ENCODE assay signal across 20 cellular contexts in genomic region chr21:39060485-39061099, GRCh38.
"Had no signal": no experiment of that assay in that cellular context is flagged by ENCODE, and none has a peak within 500 bp of the region (broad histone marks: within the 10 kb centered on the region; RNA-seq: fewer than 3 reads in every experiment).

No MANE protein-coding gene starts in this region.

- H3K27ac Mint-ChIP-seq: activated B cell treated with CpG ODN at 0.5 μM for 24 hours; activated naive CD8-positive, alpha-beta T cell treated with anti-CD3 and anti-CD28 coated beads, Interleukin-2, amount 10 ng/mL, durations not matched to agents 7 days and 5 days; naive thymus-derived CD4-positive, alpha-beta T cell; progenitor cell of endocrine pancreas; stimulated activated naive B cell treated with anti-CD40 and anti-IgM and Interleukin-4, amounts not matched to agents 10 μg/mL and 1 μg/mL and 100 μg/mL, for 72 hours had no signal

- H3K4me3 Mint-ChIP-seq: activated B cell treated with CpG ODN at 0.5 μM for 24 hours; activated naive CD8-positive, alpha-beta T cell treated with anti-CD3 and anti-CD28 coated beads, Interleukin-2, amount 10 ng/mL, durations not matched to agents 7 days and 5 days; naive thymus-derived CD4-positive, alpha-beta T cell; stimulated activated naive B cell treated with anti-CD40 and anti-IgM and Interleukin-4, amounts not matched to agents 10 μg/mL and 1 μg/mL and 100 μg/mL, for 72 hours had no signal

- H3K27me3 Mint-ChIP-seq: activated B cell treated with CpG ODN at 0.5 μM for 24 hours; activated naive CD8-positive, alpha-beta T cell treated with anti-CD3 and anti-CD28 coated beads, Interleukin-2, amount 10 ng/mL, durations not matched to agents 7 days and 5 days had no signal

- H3K4me3 ChIP-seq: lower lobe of right lung, testis, uterus had no signal

- H3K4me1 ChIP-seq: testis, uterus had no signal

- H3K27me3 ChIP-seq: testis, uterus had no signal

- H3K9me3 Mint-ChIP-seq: activated B cell treated with CpG ODN at 0.5 μM for 24 hours; activated naive CD8-positive, alpha-beta T cell treated with anti-CD3 and anti-CD28 coated beads, Interleukin-2, amount 10 ng/mL, durations not matched to agents 7 days and 5 days had no signal

- DNase-seq: activated B cell treated with CpG ODN at 0.5 μM for 24 hours; activated CD4-positive, alpha-beta T cell treated with anti-CD3 and anti-CD28 coated beads for 4 hours; activated CD4-positive, alpha-beta T cell treated with anti-CD3 and anti-CD28 coated beads, Interleukin-2, amount 50 U/mL, for 48 hours; activated naive CD4-positive, alpha-beta T cell treated with Interleukin-2 at 50 U/mL for 16 hours; activated naive CD8-positive, alpha-beta T cell treated with anti-CD3 and anti-CD28 coated beads, Interleukin-2, amount 10 ng/mL, durations not matched to agents 7 days and 5 days; activated T-cell treated with anti-CD3 and anti-CD28 coated beads, Interleukin-2, amount 50 U/mL, for 48 hours; cerebellar nuclear complex; cortex of kidney; kidney; lower lobe of right lung; naive thymus-derived CD4-positive, alpha-beta T cell; stimulated activated CD4-positive, alpha-beta T cell treated with anti-CD3 and anti-CD28 coated beads, Interleukin-2, amount 100 ng/mL, for 48 hours; stimulated activated CD8-positive, alpha-beta memory T cell treated with anti-CD3 and anti-CD28 coated beads, Interleukin-4, amount 100 ng/mL, for 48 hours; stimulated activated naive B cell treated with anti-CD40 and anti-IgM and Interleukin-4, amounts not matched to agents 10 μg/mL and 1 μg/mL and 100 μg/mL, for 72 hours; T1000; testis; trophoblast cell; uterus had no signal

- H3K9me3 ChIP-seq: testis, uterus had no signal

- H3K36me3 Mint-ChIP-seq: activated naive CD8-positive, alpha-beta T cell treated with anti-CD3 and anti-CD28 coated beads, Interleukin-2, amount 10 ng/mL, durations not matched to agents 7 days and 5 days; stimulated activated naive B cell treated with anti-CD40 and anti-IgM and Interleukin-4, amounts not matched to agents 10 μg/mL and 1 μg/mL and 100 μg/mL, for 72 hours had no signal

- ATAC-seq: left lobe of liver; lower lobe of right lung; naive thymus-derived CD4-positive, alpha-beta T cell; stimulated activated naive B cell treated with anti-CD40 and anti-IgM and Interleukin-4, amounts not matched to agents 10 μg/mL and 1 μg/mL and 100 μg/mL, for 72 hours had no signal

- H3K27ac ChIP-seq: lower lobe of right lung, testis, uterus had no signal

- H3K4me1 Mint-ChIP-seq: activated B cell treated with CpG ODN at 0.5 μM for 24 hours; activated naive CD8-positive, alpha-beta T cell treated with anti-CD3 and anti-CD28 coated beads, Interleukin-2, amount 10 ng/mL, durations not matched to agents 7 days and 5 days; naive thymus-derived CD4-positive, alpha-beta T cell had no signal

- H3K36me3 ChIP-seq: lower lobe of right lung, uterus had no signal
